Comparison of ENCODE assay signal across 8 cellular contexts in genomic region chr14:24665440-24665991, GRCh38. TPM values are rescaled to one million over a fixed set of nuclear protein-coding genes. Genes with fewer than 3 reads are reported as not detected.
A peak's percentile ranks its signal among the peaks of the same experiment; 100 is the strongest.
DNase-seq lines count a peak whose midpoint lies in the region; ATAC-seq and TF ChIP-seq lines count a peak whose summit lies in the region.

No MANE protein-coding gene starts in this region.

- H3K27ac ChIP-seq in DND-41 (ENCODE audit: low read length) (no peak overlapping the region), trophoblast cell (ENCODE audit: low read depth, low read length) (no peak overlapping the region), right atrium auricular region (no peak overlapping the region), coronary artery (no peak overlapping the region)

- H2AFZ ChIP-seq in DND-41 (ENCODE audit: low read depth, low read length), result no peak overlapping the region
- no peak overlapping the region for H2AFZ ChIP-seq in trophoblast cell (ENCODE audit: insufficient read depth, low read length, poor library complexity)

- no peak overlapping the region for H2BK5ac ChIP-seq in trophoblast cell (ENCODE audit: low read depth, low read length, poor library complexity)

- H3K36me3 ChIP-seq in DND-41 (ENCODE audit: insufficient read depth, low read length) (no peaks in the 10 kb centered on the region), trophoblast cell (ENCODE audit: control insufficient read depth in 1 of 2, insufficient read depth in 2 of 2, low read length in 2 of 2) (no peaks in the 10 kb centered on the region), right atrium auricular region (no peaks in the 10 kb centered on the region)

- H3K27me3 Mint-ChIP-seq in activated T-helper 1 cell treated with anti-CD3 and anti-CD28 coated beads, Interleukin-12 subunit alpha, Interleukin-12 subunit beta, Interleukin-2, Interleukin-4 antibody, amounts not matched to agents 30 ng/mL and 10 ng/mL and 1 ng/mL, durations not matched to agents 14 hours and 24 hours and 36 hours (ENCODE audit: insufficient read depth), result no peaks in the 10 kb centered on the region

- no peaks in the 10 kb centered on the region for H3K79me1 ChIP-seq in trophoblast cell (ENCODE audit: low read length)

- peak overlapping the region; percentile 85 for H3K27ac Mint-ChIP-seq in activated T-helper 1 cell treated with anti-CD3 and anti-CD28 coated beads, Interleukin-12 subunit alpha, Interleukin-12 subunit beta, Interleukin-2, Interleukin-4 antibody, amounts not matched to agents 30 ng/mL and 10 ng/mL and 1 ng/mL, durations not matched to agents 14 hours and 24 hours and 36 hours

- no peak overlapping the region for H2BK12ac ChIP-seq in trophoblast cell (ENCODE audit: low read length)

- no peak overlapping the region for H3K14ac ChIP-seq in trophoblast cell (ENCODE audit: low read length)

- H4K20me1 ChIP-seq in DND-41 (ENCODE audit: insufficient read depth, low read length), result no peaks in the 10 kb centered on the region

- H3K36me3 Mint-ChIP-seq in activated T-helper 1 cell treated with anti-CD3 and anti-CD28 coated beads, Interleukin-12 subunit alpha, Interleukin-12 subunit beta, Interleukin-2, Interleukin-4 antibody, amounts not matched to agents 30 ng/mL and 10 ng/mL and 1 ng/mL, durations not matched to agents 14 hours and 24 hours and 36 hours (ENCODE audit: low read depth), result peaks cover 9% of the 10 kb centered on the region

- H3K4me3 ChIP-seq in DND-41 (ENCODE audit: low read depth in 1 of 2, low read length in 2 of 2) (no peak overlapping the region), trophoblast cell (ENCODE audit: low read depth, low read length) (no peak overlapping the region), right atrium auricular region (no peak overlapping the region), coronary artery (no peak overlapping the region)

- peak; percentile 9 for DNase-seq in DND-41
- peak; percentile 38 for DNase-seq in activated T-helper 1 cell treated with anti-CD3 and anti-CD28 coated beads, Interleukin-12 subunit alpha, Interleukin-12 subunit beta, Interleukin-2, Interleukin-4 antibody, amounts not matched to agents 30 ng/mL and 10 ng/mL and 1 ng/mL, durations not matched to agents 14 hours and 24 hours and 36 hours (ENCODE audit: low spot score)
- no peak for DNase-seq in trophoblast cell
- no peak for DNase-seq in DMS114 treated with DMSO at 0.1 percent for 48 hours (lab: John Stamatoyannopoulos, UW; ENCODE audit: unreplicated experiment)
- DNase-seq in right atrium auricular region (ENCODE audit: low spot score), result no peak
- DNase-seq in coronary artery (ENCODE audit: low spot score), result no peak

- H3K4me3 Mint-ChIP-seq in activated T-helper 1 cell treated with anti-CD3 and anti-CD28 coated beads, Interleukin-12 subunit alpha, Interleukin-12 subunit beta, Interleukin-2, Interleukin-4 antibody, amounts not matched to agents 30 ng/mL and 10 ng/mL and 1 ng/mL, durations not matched to agents 14 hours and 24 hours and 36 hours, result peak overlapping the region; percentile 62

- no peaks in the 10 kb centered on the region for H3K4me1 ChIP-seq in DND-41 (ENCODE audit: insufficient read depth, low read length)
- no peaks in the 10 kb centered on the region for H3K4me1 ChIP-seq in trophoblast cell (ENCODE audit: control insufficient read depth in 1 of 2, insufficient read depth in 2 of 2, low read length in 2 of 2)
- H3K4me1 ChIP-seq in right atrium auricular region, result no peaks in the 10 kb centered on the region

- H3K9ac ChIP-seq in DND-41 (ENCODE audit: low read depth, low read length) (no peak overlapping the region), trophoblast cell (ENCODE audit: low read length) (no peak overlapping the region)

- ATAC-seq in DND-41 (ENCODE audit: insufficient read depth, low read depth), result peak; percentile 72
- ATAC-seq in GM19397 (IDR thresholded peaks at IDR 0.05; ENCODE audit: unreplicated experiment), result peak; percentile 96
- peak; percentile 89 for ATAC-seq in HG03342 (IDR thresholded peaks at IDR 0.05; ENCODE audit: unreplicated experiment)

- no peak overlapping the region for H2AK5ac ChIP-seq in trophoblast cell (ENCODE audit: low read length)

- no peak overlapping the region for H3K4ac ChIP-seq in trophoblast cell (ENCODE audit: low read depth, low read length)

- no peak overlapping the region for H4K8ac ChIP-seq in trophoblast cell (ENCODE audit: low read depth, low read length)

- no peak overlapping the region for H3K18ac ChIP-seq in trophoblast cell (ENCODE audit: low read length)

- H3K9me3 Mint-ChIP-seq in activated T-helper 1 cell treated with anti-CD3 and anti-CD28 coated beads, Interleukin-12 subunit alpha, Interleukin-12 subunit beta, Interleukin-2, Interleukin-4 antibody, amounts not matched to agents 30 ng/mL and 10 ng/mL and 1 ng/mL, durations not matched to agents 14 hours and 24 hours and 36 hours, result peaks cover 4% of the 10 kb centered on the region

- peaks cover 20% of the 10 kb centered on the region for H3K27me3 ChIP-seq in DND-41 (ENCODE audit: insufficient read depth, low read length, poor library complexity)
- no peaks in the 10 kb centered on the region for H3K27me3 ChIP-seq in trophoblast cell (ENCODE audit: insufficient read depth, low read length)
- no peaks in the 10 kb centered on the region for H3K27me3 ChIP-seq in right atrium auricular region

- H3K4me1 Mint-ChIP-seq in activated T-helper 1 cell treated with anti-CD3 and anti-CD28 coated beads, Interleukin-12 subunit alpha, Interleukin-12 subunit beta, Interleukin-2, Interleukin-4 antibody, amounts not matched to agents 30 ng/mL and 10 ng/mL and 1 ng/mL, durations not matched to agents 14 hours and 24 hours and 36 hours (ENCODE audit: low read depth), result peaks cover 92% of the 10 kb centered on the region

- H3K79me2 ChIP-seq in DND-41 (ENCODE audit: insufficient read depth, low read length) (no peaks in the 10 kb centered on the region), trophoblast cell (ENCODE audit: control insufficient read depth, insufficient read depth, low read length, poor library complexity) (no peaks in the 10 kb centered on the region)

- no peak overlapping the region for H4K91ac ChIP-seq in trophoblast cell (ENCODE audit: low read depth, low read length)

- intact Hi-C loops in activated T-helper 1 cell treated with anti-CD3 and anti-CD28 coated beads, Interleukin-12 subunit alpha, Interleukin-12 subunit beta, Interleukin-2, Interleukin-4 antibody, amounts not matched to agents 30 ng/mL and 10 ng/mL and 1 ng/mL, durations not matched to agents 14 hours and 24 hours and 36 hours (cut with micrococcal nuclease), result loop anchor here (1.0 to 2.0 kb wide), 3 partner anchors 8 to 31 kb away; partner anchors contain the start of gene GZMB

- no peak overlapping the region for H2BK120ac ChIP-seq in trophoblast cell (ENCODE audit: insufficient read depth, low read length, poor library complexity)

- no peak overlapping the region for H4K12ac ChIP-seq in trophoblast cell (ENCODE audit: low read depth, low read length)

- no CpG with 5 or more reads among the region's 4 CpGs for WGBS in trophoblast cell (ENCODE audit: extremely low coverage, insufficient coverage, insufficient read length)

- H3K9me3 ChIP-seq in DND-41 (ENCODE audit: insufficient read depth, low read length, severe bottlenecking) (no peaks in the 10 kb centered on the region), trophoblast cell (ENCODE audit: insufficient read depth, low read depth, low read length) (peaks cover 6% of the 10 kb centered on the region), right atrium auricular region (no peaks in the 10 kb centered on the region)

- H3K4me2 ChIP-seq in DND-41 (ENCODE audit: insufficient read depth, low read length) (no peak overlapping the region), trophoblast cell (ENCODE audit: low read length) (no peak overlapping the region)

- no peak for TF ChIP-seq CTCF in DND-41 (IDR thresholded peaks at IDR 0.05; ENCODE audit: borderline replicate concordance, extremely low read depth, low read length, poor library complexity, severe bottlenecking)
- no peak for TF ChIP-seq CTCF in right atrium auricular region (IDR thresholded peaks at IDR 0.05)
- TF ChIP-seq CTCF in coronary artery (IDR thresholded peaks at IDR 0.05), result no peak

- H3K23ac ChIP-seq in trophoblast cell (ENCODE audit: low read length), result no peak overlapping the region

RNA-seq across cellular contexts. Expression of gene GZMB, which starts 31.5 kb away (rescaled TPM):
- total RNA-seq in activated T-helper 1 cell treated with anti-CD3 and anti-CD28 coated beads, Interleukin-12 subunit alpha, Interleukin-12 subunit beta, Interleukin-2, Interleukin-4 antibody, amounts not matched to agents 30 ng/mL and 10 ng/mL and 1 ng/mL, durations not matched to agents 14 hours and 24 hours and 36 hours, result 6,140 and 6,145 TPM in 2 replicates
- not detected in 2 replicates for polyA plus RNA-seq in trophoblast cell (2013)
- total RNA-seq in right atrium auricular region, result 1 to 10 TPM in 1 of 2 donors, not detected in 1; 2.0 TPM

RNA-seq across cellular contexts. Expression of gene GZMH, which starts 56.0 kb away (rescaled TPM):
- total RNA-seq in activated T-helper 1 cell treated with anti-CD3 and anti-CD28 coated beads, Interleukin-12 subunit alpha, Interleukin-12 subunit beta, Interleukin-2, Interleukin-4 antibody, amounts not matched to agents 30 ng/mL and 10 ng/mL and 1 ng/mL, durations not matched to agents 14 hours and 24 hours and 36 hours, result 35.7 and 35.9 TPM in 2 replicates
- polyA plus RNA-seq in trophoblast cell (2013), result not detected in 2 replicates
- total RNA-seq in right atrium auricular region, result under 1 TPM in 1 of 2 donors, not detected in 1; 0.93 TPM

Comparison
In these comparisons a context has a peak if more than half of its experiments do, and no peak if none do; other contexts are left out.
1. DNase-seq: peak in DND-41 (single experiment) and activated T-helper 1 cell treated with anti-CD3 and anti-CD28 coated beads, Interleukin-12 subunit alpha, Interleukin-12 subunit beta, Interleukin-2, Interleukin-4 antibody, amounts not matched to agents 30 ng/mL and 10 ng/mL and 1 ng/mL, durations not matched to agents 14 hours and 24 hours and 36 hours (single experiment); none in trophoblast cell (0 of 2), DMS114 treated with DMSO at 0.1 percent for 48 hours (single experiment), right atrium auricular region (single experiment) and coronary artery (single experiment).
2. RNA of gene GZMB, which starts 31.5 kb away (total RNA-seq): 6,140 to 6,145 TPM in activated T-helper 1 cell treated with anti-CD3 and anti-CD28 coated beads, Interleukin-12 subunit alpha, Interleukin-12 subunit beta, Interleukin-2, Interleukin-4 antibody, amounts not matched to agents 30 ng/mL and 10 ng/mL and 1 ng/mL, durations not matched to agents 14 hours and 24 hours and 36 hours; 2.0 TPM in right atrium auricular region; every median in the first group is over 1,000 times any median in the second.
3. RNA of gene GZMH, which starts 56.0 kb away (total RNA-seq): 35.7 to 35.9 TPM in activated T-helper 1 cell treated with anti-CD3 and anti-CD28 coated beads, Interleukin-12 subunit alpha, Interleukin-12 subunit beta, Interleukin-2, Interleukin-4 antibody, amounts not matched to agents 30 ng/mL and 10 ng/mL and 1 ng/mL, durations not matched to agents 14 hours and 24 hours and 36 hours; 0.93 TPM in right atrium auricular region; every median in the first group is over 10 times any median in the second.
4. Peak in every context shown above with its lines, with median percentiles within 50 percentile points of each other: ATAC-seq.